Comparison of ENCODE assay signal across 18 cellular contexts in genomic region chr11:45906096-45906682, GRCh38. TPM values are rescaled to one million over a fixed set of nuclear protein-coding genes. Genes with fewer than 3 reads are reported as not detected.
DNase-seq lines count a peak whose midpoint lies in the region; ATAC-seq lines count a peak whose summit lies in the region.
"Had no signal": no experiment of that assay in that cellular context is flagged by ENCODE, and none has a peak within 500 bp of the region (broad histone marks: within the 10 kb centered on the region; RNA-seq: fewer than 3 reads in every experiment).

No MANE protein-coding gene starts in this region.

- H3K14ac ChIP-seq in mesenchymal stem cell (ENCODE audit: low read length in 2 of 2) = no peak overlapping the region

- H3K27ac ChIP-seq in mesenchymal stem cell (ENCODE audit: low read length, poor library complexity, severe bottlenecking) = no peak overlapping the region
- H3K27ac ChIP-seq: BLaER1 treated with 17β-estradiol and CSF1 and Interleukin-3, amounts not matched to agents 10 nM and 100 nM; heart right ventricle; KMS-11; uterus had no signal

- no peak overlapping the region for H3K23ac ChIP-seq in mesenchymal stem cell (ENCODE audit: low read length in 2 of 2)

- no peak overlapping the region for H3K18ac ChIP-seq in mesenchymal stem cell (ENCODE audit: low read depth in 1 of 2, low read length in 2 of 2)

- H3K27me3 Mint-ChIP-seq in activated CD4-positive, alpha-beta memory T cell treated with anti-CD3 and anti-CD28 coated beads for 36 hours = no peaks in the 10 kb centered on the region
- H3K27me3 Mint-ChIP-seq in activated CD4-positive, alpha-beta memory T cell treated with anti-CD3 and anti-CD28 coated beads, Interleukin-2, amount 10 ng/mL, durations not matched to agents 7 days and 5 days = peaks cover 7% of the 10 kb centered on the region
- no peaks in the 10 kb centered on the region for H3K27me3 Mint-ChIP-seq in activated T-helper 17 cell treated with anti-CD3 and anti-CD28 coated beads, Interleukin-2, amount 50 U/mL, for 72 hours
- H3K27me3 Mint-ChIP-seq in stimulated activated memory B cell treated with anti-CD40 and anti-IgM and Interleukin-4, amounts not matched to agents 10 μg/mL and 1 μg/mL and 100 μg/mL, for 72 hours = no peaks in the 10 kb centered on the region

- peak; percentile 17 for DNase-seq in activated CD4-positive, alpha-beta memory T cell treated with anti-CD3 and anti-CD28 coated beads for 36 hours
- DNase-seq in activated CD4-positive, alpha-beta memory T cell treated with anti-CD3 and anti-CD28 coated beads, Interleukin-2, amount 10 ng/mL, durations not matched to agents 7 days and 5 days = no peak
- DNase-seq in mesenchymal stem cell (peak; percentile 20), HPDE6-E6E7 (ENCODE audit: extremely low spot score) (no peak), DMS153 (lab: John Stamatoyannopoulos, UW) (no peak), AML-193 (lab: John Stamatoyannopoulos, UW) (no peak)
- DNase-seq: activated CD4-positive, alpha-beta T cell treated with anti-CD3 and anti-CD28 coated beads for 4 hours; activated naive CD4-positive, alpha-beta T cell treated with Interleukin-2 at 50 U/mL for 16 hours; GDM1; heart right ventricle; NCI-H2029; NCI-H446 treated with DMSO at 0.1 percent for 48 hours; uterus had no signal

- H2BK120ac ChIP-seq in mesenchymal stem cell (ENCODE audit: low read depth, low read length) = no peak overlapping the region

- H3K27me3 ChIP-seq in mesenchymal stem cell (ENCODE audit: control insufficient read depth in 1 of 2, insufficient read depth in 1 of 2, low read length in 2 of 2) = peaks cover 0 to 6% of the 10 kb centered on the region in 2 experiments
- H3K27me3 ChIP-seq: uterus had no signal

- WGBS in mesenchymal stem cell = 72% methylated on average over 19 of the region's 19 CpGs

- peaks cover 4% of the 10 kb centered on the region for H3K4me1 Mint-ChIP-seq in activated CD4-positive, alpha-beta memory T cell treated with anti-CD3 and anti-CD28 coated beads for 36 hours (ENCODE audit: low read depth)
- H3K4me1 Mint-ChIP-seq in activated CD4-positive, alpha-beta memory T cell treated with anti-CD3 and anti-CD28 coated beads, Interleukin-2, amount 10 ng/mL, durations not matched to agents 7 days and 5 days = peaks cover 6% of the 10 kb centered on the region
- H3K4me1 Mint-ChIP-seq in activated T-helper 17 cell treated with anti-CD3 and anti-CD28 coated beads, Interleukin-2, amount 50 U/mL, for 72 hours = no peaks in the 10 kb centered on the region
- H3K4me1 Mint-ChIP-seq in stimulated activated memory B cell treated with anti-CD40 and anti-IgM and Interleukin-4, amounts not matched to agents 10 μg/mL and 1 μg/mL and 100 μg/mL, for 72 hours = peaks cover 23% of the 10 kb centered on the region

- H2AK5ac ChIP-seq in mesenchymal stem cell (ENCODE audit: low read length, severe bottlenecking) = no peak overlapping the region

- H3K36me3 ChIP-seq in mesenchymal stem cell (ENCODE audit: control insufficient read depth in 1 of 2, insufficient read depth in 2 of 2, low read depth in 1 of 2, low read length in 2 of 2) = peaks cover 40 to 55% of the 10 kb centered on the region in 2 experiments
- H3K36me3 ChIP-seq: uterus had no signal

- no peak overlapping the region for H3K9ac ChIP-seq in mesenchymal stem cell (ENCODE audit: low read length)
- H3K9ac ChIP-seq: BLaER1 treated with 17β-estradiol and CSF1 and Interleukin-3, amounts not matched to agents 10 nM and 100 nM; KMS-11 had no signal

- H3K4me3 Mint-ChIP-seq in activated CD4-positive, alpha-beta memory T cell treated with anti-CD3 and anti-CD28 coated beads for 36 hours = no peak overlapping the region
- H3K4me3 Mint-ChIP-seq in activated CD4-positive, alpha-beta memory T cell treated with anti-CD3 and anti-CD28 coated beads, Interleukin-2, amount 10 ng/mL, durations not matched to agents 7 days and 5 days = no peak overlapping the region
- no peak overlapping the region for H3K4me3 Mint-ChIP-seq in activated T-helper 17 cell treated with anti-CD3 and anti-CD28 coated beads, Interleukin-2, amount 50 U/mL, for 72 hours
- no peak overlapping the region for H3K4me3 Mint-ChIP-seq in stimulated activated memory B cell treated with anti-CD40 and anti-IgM and Interleukin-4, amounts not matched to agents 10 μg/mL and 1 μg/mL and 100 μg/mL, for 72 hours

- no peak overlapping the region for H3K4me2 ChIP-seq in mesenchymal stem cell (ENCODE audit: low read length, poor library complexity, severe bottlenecking)
- H3K4me2 ChIP-seq: KMS-11 had no signal

- ATAC-seq in activated T-helper 17 cell treated with anti-CD3 and anti-CD28 coated beads, Interleukin-2, amount 50 U/mL, for 72 hours (replicated peaks) = peak; percentile 37
- ATAC-seq in stimulated activated memory B cell treated with anti-CD40 and anti-IgM and Interleukin-4, amounts not matched to agents 10 μg/mL and 1 μg/mL and 100 μg/mL, for 72 hours = peak; percentile 2
- ATAC-seq: heart right ventricle had no signal

- no peaks in the 10 kb centered on the region for H3K9me3 Mint-ChIP-seq in activated CD4-positive, alpha-beta memory T cell treated with anti-CD3 and anti-CD28 coated beads for 36 hours
- H3K9me3 Mint-ChIP-seq in activated CD4-positive, alpha-beta memory T cell treated with anti-CD3 and anti-CD28 coated beads, Interleukin-2, amount 10 ng/mL, durations not matched to agents 7 days and 5 days = no peaks in the 10 kb centered on the region
- no peaks in the 10 kb centered on the region for H3K9me3 Mint-ChIP-seq in activated T-helper 17 cell treated with anti-CD3 and anti-CD28 coated beads, Interleukin-2, amount 50 U/mL, for 72 hours
- H3K9me3 Mint-ChIP-seq in stimulated activated memory B cell treated with anti-CD40 and anti-IgM and Interleukin-4, amounts not matched to agents 10 μg/mL and 1 μg/mL and 100 μg/mL, for 72 hours = no peaks in the 10 kb centered on the region

- H3K79me1 ChIP-seq in mesenchymal stem cell (replicated peaks; ENCODE audit: low read length, poor library complexity, severe bottlenecking) = peaks cover 1% of the 10 kb centered on the region

- H2AFZ ChIP-seq in mesenchymal stem cell (ENCODE audit: low read depth, low read length) = no peak overlapping the region

- no peak overlapping the region for H3K4ac ChIP-seq in mesenchymal stem cell (ENCODE audit: low read depth in 1 of 2, low read length in 2 of 2)

- no peak overlapping the region for H3K4me3 ChIP-seq in mesenchymal stem cell (ENCODE audit: insufficient read depth in 1 of 2, low read depth in 1 of 2, low read length in 2 of 2)
- H3K4me3 ChIP-seq: BLaER1 treated with 17β-estradiol and CSF1 and Interleukin-3, amounts not matched to agents 10 nM and 100 nM; heart right ventricle; uterus had no signal

- CTCF ChIA-PET in activated CD4-positive, alpha-beta memory T cell treated with anti-CD3 and anti-CD28 coated beads for 36 hours (lab: Charles Lee) = no interaction called here
- CTCF ChIA-PET in activated CD4-positive, alpha-beta memory T cell treated with anti-CD3 and anti-CD28 coated beads, Interleukin-2, amount 10 ng/mL, durations not matched to agents 7 days and 5 days (lab: Charles Lee) = no interaction called here

- H4K8ac ChIP-seq in mesenchymal stem cell (ENCODE audit: low read length) = no peak overlapping the region

- intact Hi-C loops in activated CD4-positive, alpha-beta memory T cell treated with anti-CD3 and anti-CD28 coated beads for 36 hours (cut with micrococcal nuclease) = no loop called here

- H3K27ac Mint-ChIP-seq in activated CD4-positive, alpha-beta memory T cell treated with anti-CD3 and anti-CD28 coated beads for 36 hours = no peak overlapping the region
- no peak overlapping the region for H3K27ac Mint-ChIP-seq in activated CD4-positive, alpha-beta memory T cell treated with anti-CD3 and anti-CD28 coated beads, Interleukin-2, amount 10 ng/mL, durations not matched to agents 7 days and 5 days
- no peak overlapping the region for H3K27ac Mint-ChIP-seq in activated T-helper 17 cell treated with anti-CD3 and anti-CD28 coated beads, Interleukin-2, amount 50 U/mL, for 72 hours
- peak overlapping the region; percentile 4 for H3K27ac Mint-ChIP-seq in stimulated activated memory B cell treated with anti-CD40 and anti-IgM and Interleukin-4, amounts not matched to agents 10 μg/mL and 1 μg/mL and 100 μg/mL, for 72 hours

- peaks cover 1% of the 10 kb centered on the region for H3K36me3 Mint-ChIP-seq in activated CD4-positive, alpha-beta memory T cell treated with anti-CD3 and anti-CD28 coated beads for 36 hours
- peaks cover 5% of the 10 kb centered on the region for H3K36me3 Mint-ChIP-seq in activated CD4-positive, alpha-beta memory T cell treated with anti-CD3 and anti-CD28 coated beads, Interleukin-2, amount 10 ng/mL, durations not matched to agents 7 days and 5 days (ENCODE audit: low read depth)
- H3K36me3 Mint-ChIP-seq in activated T-helper 17 cell treated with anti-CD3 and anti-CD28 coated beads, Interleukin-2, amount 50 U/mL, for 72 hours (ENCODE audit: low read depth) = peaks cover 8% of the 10 kb centered on the region
- peaks cover 19% of the 10 kb centered on the region for H3K36me3 Mint-ChIP-seq in stimulated activated memory B cell treated with anti-CD40 and anti-IgM and Interleukin-4, amounts not matched to agents 10 μg/mL and 1 μg/mL and 100 μg/mL, for 72 hours

- H3K4me1 ChIP-seq in mesenchymal stem cell (ENCODE audit: control insufficient read depth, insufficient read depth, low read depth, low read length) = peaks cover 8% of the 10 kb centered on the region

- POLR2A ChIA-PET in activated CD4-positive, alpha-beta memory T cell treated with anti-CD3 and anti-CD28 coated beads for 36 hours (lab: Charles Lee) = no interaction called here
- POLR2A ChIA-PET in activated CD4-positive, alpha-beta memory T cell treated with anti-CD3 and anti-CD28 coated beads, Interleukin-2, amount 10 ng/mL, durations not matched to agents 7 days and 5 days (lab: Charles Lee) = interaction anchor here (3.3 kb wide), 1 partner anchor 11 kb away, joined by 13 read pairs; the partner anchor contains the start of gene PEX16

- H4K91ac ChIP-seq in mesenchymal stem cell (ENCODE audit: low read length) = no peak overlapping the region

- H2BK5ac ChIP-seq in mesenchymal stem cell (ENCODE audit: low read depth, low read length, poor library complexity, severe bottlenecking) = no peak overlapping the region

- H3K9me3 ChIP-seq in mesenchymal stem cell (ENCODE audit: control insufficient read depth, low read length) = no peaks in the 10 kb centered on the region
- H3K9me3 ChIP-seq: BLaER1 treated with 17β-estradiol and CSF1 and Interleukin-3, amounts not matched to agents 10 nM and 100 nM; heart right ventricle; uterus had no signal

- H2BK12ac ChIP-seq in mesenchymal stem cell (ENCODE audit: low read length in 2 of 2) = no peak overlapping the region

- no peak overlapping the region for H2BK15ac ChIP-seq in mesenchymal stem cell (ENCODE audit: low read depth, poor library complexity, severe bottlenecking)

RNA-seq across cellular contexts. Expression of gene FREY1, which starts 0.9 kb away (rescaled TPM):
- total RNA-seq in activated CD4-positive, alpha-beta memory T cell treated with anti-CD3 and anti-CD28 coated beads for 36 hours = under 1 TPM; 0.73 to 0.88 TPM
- total RNA-seq in activated CD4-positive, alpha-beta memory T cell treated with anti-CD3 and anti-CD28 coated beads, Interleukin-2, amount 10 ng/mL, durations not matched to agents 7 days and 5 days = 1 to 10 TPM; 1.5 to 2.3 TPM
- total RNA-seq in activated T-helper 17 cell treated with anti-CD3 and anti-CD28 coated beads, Interleukin-2, amount 50 U/mL, for 72 hours = 1 to 10 TPM; 1.8 to 2.7 TPM
- polyA plus RNA-seq in mesenchymal stem cell (2013, experiment 1 of 2) = 0.28 TPM
- 0.15 TPM for polyA plus RNA-seq in mesenchymal stem cell (2013, experiment 2 of 2)
- total RNA-seq: RPMI7951 had no signal

RNA-seq across cellular contexts. Expression of gene PEX16, which starts 11.5 kb away (rescaled TPM):
- total RNA-seq in activated CD4-positive, alpha-beta memory T cell treated with anti-CD3 and anti-CD28 coated beads for 36 hours = 10 to 100 TPM; 28.2 to 34.6 TPM
- 10 to 100 TPM; 54.1 to 55.0 TPM for total RNA-seq in activated CD4-positive, alpha-beta memory T cell treated with anti-CD3 and anti-CD28 coated beads, Interleukin-2, amount 10 ng/mL, durations not matched to agents 7 days and 5 days
- total RNA-seq in activated T-helper 17 cell treated with anti-CD3 and anti-CD28 coated beads, Interleukin-2, amount 50 U/mL, for 72 hours = 10 to 100 TPM; 27.9 to 45.4 TPM
- 16.4 TPM for polyA plus RNA-seq in mesenchymal stem cell (2013, experiment 1 of 2)
- polyA plus RNA-seq in mesenchymal stem cell (2013, experiment 2 of 2) = 17.3 TPM

RNA-seq across cellular contexts. Expression of gene LARGE2, which starts 16.3 kb away (rescaled TPM):
- 1 to 10 TPM; 1.1 to 1.6 TPM for total RNA-seq in activated CD4-positive, alpha-beta memory T cell treated with anti-CD3 and anti-CD28 coated beads for 36 hours
- 1 to 10 TPM in 1 of 2 experiments, under 1 TPM in 1; 0.58 to 1.1 TPM for total RNA-seq in activated CD4-positive, alpha-beta memory T cell treated with anti-CD3 and anti-CD28 coated beads, Interleukin-2, amount 10 ng/mL, durations not matched to agents 7 days and 5 days
- total RNA-seq in activated T-helper 17 cell treated with anti-CD3 and anti-CD28 coated beads, Interleukin-2, amount 50 U/mL, for 72 hours = 1 to 10 TPM in 1 of 2 donors, under 1 TPM in 1; 0.80 to 1.8 TPM
- polyA plus RNA-seq in mesenchymal stem cell (2013, experiment 1 of 2) = 0.08 TPM
- polyA plus RNA-seq in mesenchymal stem cell (2013, experiment 2 of 2) = 0.07 TPM

RNA-seq across cellular contexts. Expression of gene MAPK8IP1, which starts 20.7 kb away (rescaled TPM):
- under 1 TPM; 0.43 to 0.58 TPM for total RNA-seq in activated CD4-positive, alpha-beta memory T cell treated with anti-CD3 and anti-CD28 coated beads for 36 hours
- under 1 TPM; 0.48 to 0.50 TPM for total RNA-seq in activated CD4-positive, alpha-beta memory T cell treated with anti-CD3 and anti-CD28 coated beads, Interleukin-2, amount 10 ng/mL, durations not matched to agents 7 days and 5 days
- under 1 TPM; 0.65 to 0.93 TPM for total RNA-seq in activated T-helper 17 cell treated with anti-CD3 and anti-CD28 coated beads, Interleukin-2, amount 50 U/mL, for 72 hours
- 7.5 TPM for polyA plus RNA-seq in mesenchymal stem cell (2013, experiment 1 of 2)
- polyA plus RNA-seq in mesenchymal stem cell (2013, experiment 2 of 2) = 8.0 TPM

RNA-seq across cellular contexts. Expression of gene CRY2, which starts 58.9 kb away (rescaled TPM):
- total RNA-seq in activated CD4-positive, alpha-beta memory T cell treated with anti-CD3 and anti-CD28 coated beads for 36 hours = 10 to 100 TPM; 12.1 to 13.4 TPM
- total RNA-seq in activated CD4-positive, alpha-beta memory T cell treated with anti-CD3 and anti-CD28 coated beads, Interleukin-2, amount 10 ng/mL, durations not matched to agents 7 days and 5 days = 10 to 100 TPM; 18.4 to 22.7 TPM
- 10 to 100 TPM; 12.3 to 25.4 TPM for total RNA-seq in activated T-helper 17 cell treated with anti-CD3 and anti-CD28 coated beads, Interleukin-2, amount 50 U/mL, for 72 hours
- 6.2 TPM for polyA plus RNA-seq in mesenchymal stem cell (2013, experiment 1 of 2)
- 5.3 TPM for polyA plus RNA-seq in mesenchymal stem cell (2013, experiment 2 of 2)

Comparison
In these comparisons a context has a peak if more than half of its experiments do, and no peak if none do; other contexts are left out.
1. DNase-seq: peak in activated CD4-positive, alpha-beta memory T cell treated with anti-CD3 and anti-CD28 coated beads for 36 hours (single experiment) and mesenchymal stem cell (single experiment); none in activated CD4-positive, alpha-beta memory T cell treated with anti-CD3 and anti-CD28 coated beads, Interleukin-2, amount 10 ng/mL, durations not matched to agents 7 days and 5 days (single experiment), HPDE6-E6E7 (single experiment), DMS153 (single experiment) and AML-193 (0 of 2).